9 cellular contexts compared by ENCODE assay signal in genomic region chr17:50559674-50560184, GRCh38. TPM values are rescaled to one million over a fixed set of nuclear protein-coding genes. Genes with fewer than 3 reads are reported as not detected.
DNase-seq lines count a peak whose midpoint lies in the region; ATAC-seq, FAIRE-seq and TF ChIP-seq lines count a peak whose summit lies in the region.
"Had no signal": no experiment of that assay in that cellular context is flagged by ENCODE, and none has a peak within 500 bp of the region (broad histone marks: within the 10 kb centered on the region; RNA-seq: fewer than 3 reads in every experiment).

No MANE protein-coding gene starts in this region.

- H3K4me1 ChIP-seq in SJCRH30: peaks cover 7% of the 10 kb centered on the region
- peaks cover 27 to 39% of the 10 kb centered on the region in 2 donors for H3K4me1 ChIP-seq in thoracic aorta (ENCODE audit: control insufficient read depth in 1 of 2, low read depth in 2 of 2)

- H3K27ac ChIP-seq in SJCRH30: no peak overlapping the region
- H3K27ac ChIP-seq in thoracic aorta: no peak overlapping the region

- peak; percentile 52 for DNase-seq in A172 (ENCODE audit: low spot score)
- no peak for DNase-seq in GM12892 (ENCODE audit: insufficient read length)
- peak; percentile 60 to 70 for DNase-seq in SJCRH30
- peak; percentile 25 for DNase-seq in dermis blood vessel endothelial cell
- no peak for DNase-seq in memory B cell (ENCODE audit: low spot score in 2 of 2)
- peak; percentile 38 for DNase-seq in thoracic aorta (ENCODE audit: low spot score)

- H3K27me3 Mint-ChIP-seq in memory B cell: peaks cover 11% of the 10 kb centered on the region

- peaks cover 6% of the 10 kb centered on the region for H3K36me3 Mint-ChIP-seq in memory B cell

- ATAC-seq in memory B cell (ENCODE audit: low read depth) (no peak), thoracic aorta (ENCODE audit: insufficient number of reproducible peaks, low FRiP score, low read depth) (no peak), HG02884 (IDR thresholded peaks at IDR 0.05; ENCODE audit: unreplicated experiment) (no peak), HG02571 (IDR thresholded peaks at IDR 0.05; ENCODE audit: unreplicated experiment) (no peak)

- H3K36me3 ChIP-seq in SJCRH30 (no peaks in the 10 kb centered on the region), thoracic aorta (peaks cover 12% of the 10 kb centered on the region)

- H3K4me3 ChIP-seq in SJCRH30 (peak overlapping the region; percentile 67), thoracic aorta (peak overlapping the region; percentile 75)

- peaks cover 17% of the 10 kb centered on the region for H3K4me1 Mint-ChIP-seq in memory B cell

- H3K9me3 Mint-ChIP-seq in memory B cell: no peaks in the 10 kb centered on the region

- H3K27ac Mint-ChIP-seq in memory B cell: no peak overlapping the region

- peak; percentile 60 for FAIRE-seq in GM12892 (lab: Jason Lieb, UNC)
- FAIRE-seq: frontal cortex had no signal

- TF ChIP-seq POLR2A in GM12892 (IDR thresholded peaks at IDR 0.05; ENCODE audit: low read depth, low read length): no peak

- no peaks in the 10 kb centered on the region for H3K27me3 ChIP-seq in SJCRH30
- peaks cover 5% of the 10 kb centered on the region for H3K27me3 ChIP-seq in thoracic aorta (replicated peaks; ENCODE audit: insufficient read depth)

- no peaks in the 10 kb centered on the region for H3K9me3 ChIP-seq in SJCRH30 (replicated peaks)
- H3K9me3 ChIP-seq in thoracic aorta: no peaks in the 10 kb centered on the region

- peak overlapping the region; percentile 85 for H3K4me3 Mint-ChIP-seq in memory B cell

- no peak for TF ChIP-seq CTCF in thoracic aorta (IDR thresholded peaks at IDR 0.05)

RNA-seq across cellular contexts. Expression of gene CACNA1G, which starts 0.8 kb away (rescaled TPM):
- 0.17 and 0.81 TPM in 2 replicates for total RNA-seq in A172 (2014; rRNA removed; shearing (Covaris generic))
- 0.15 TPM for polyA plus RNA-seq in GM12892 (2012; ENCODE audit: missing spikeins)
- 3.5 and 4.2 TPM in 2 replicates for total RNA-seq in SJCRH30 (2014; rRNA removed; shearing (Covaris generic))
- total RNA-seq in dermis blood vessel endothelial cell (not detected in 2 replicates), thoracic aorta (1 to 10 TPM in 1 of 2 donors, under 1 TPM in 1; 0.27 to 2.3 TPM)

RNA-seq across cellular contexts. Expression of gene SPATA20, which starts 12.8 kb away (rescaled TPM):
- total RNA-seq in A172 (2014; rRNA removed; shearing (Covaris generic)): 80.7 and 97.7 TPM in 2 replicates
- 18.4 TPM for polyA plus RNA-seq in GM12892 (2012; ENCODE audit: missing spikeins)
- 12.0 and 13.1 TPM in 2 replicates for total RNA-seq in SJCRH30 (2014; rRNA removed; shearing (Covaris generic))
- total RNA-seq in dermis blood vessel endothelial cell: 36.8 and 43.6 TPM in 2 replicates
- 100 to 1,000 TPM in 1 of 2 donors, 10 to 100 TPM in 1; 82.8 to 118 TPM for total RNA-seq in thoracic aorta

RNA-seq across cellular contexts. Expression of gene EPN3, which starts 27.2 kb away (rescaled TPM):
- total RNA-seq in A172 (2014; rRNA removed; shearing (Covaris generic)): 0.14 TPM in 1 of 2 replicates, not detected in the other
- not detected for polyA plus RNA-seq in GM12892 (2012; ENCODE audit: missing spikeins)
- not detected in 2 replicates for total RNA-seq in SJCRH30 (2014; rRNA removed; shearing (Covaris generic))
- total RNA-seq in dermis blood vessel endothelial cell (under 0.01 TPM in 1 of 2 replicates, not detected in the other), thoracic aorta (1 to 10 TPM in 1 of 2 donors, not detected in 1; 1.4 TPM)

RNA-seq across cellular contexts. Expression of gene MYCBPAP, which starts 51.5 kb away (rescaled TPM):
- total RNA-seq in A172 (2014; rRNA removed; shearing (Covaris generic)): not detected in 2 replicates
- polyA plus RNA-seq in GM12892 (2012; ENCODE audit: missing spikeins): 0.74 TPM
- not detected in 2 replicates for total RNA-seq in SJCRH30 (2014; rRNA removed; shearing (Covaris generic))
- total RNA-seq in dermis blood vessel endothelial cell (0.34 and 0.42 TPM in 2 replicates), thoracic aorta (under 1 TPM; 0.56 to 0.68 TPM)

Comparison
In these comparisons a context has a peak if more than half of its experiments do, and no peak if none do; other contexts are left out.
1. DNase-seq: peak in A172 (single experiment), SJCRH30 (2 of 2), dermis blood vessel endothelial cell (single experiment) and thoracic aorta (single experiment); none in GM12892 (single experiment) and memory B cell (0 of 2).